In the genomic region with DNA sequence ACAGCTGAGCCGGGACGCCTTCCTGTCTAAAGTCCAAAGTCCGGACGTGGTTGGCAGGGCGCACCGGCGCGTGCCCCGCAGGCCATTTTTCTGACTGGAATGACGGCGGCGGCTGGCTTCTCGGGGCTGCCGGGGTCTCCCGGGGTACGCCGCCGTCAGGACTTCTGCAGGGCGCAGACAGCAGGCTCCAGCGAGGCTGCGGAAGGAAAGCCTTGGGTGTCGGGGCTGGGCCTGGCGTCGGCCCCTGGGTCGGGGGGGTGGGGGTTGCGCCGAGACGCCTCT, we compare ENCODE assay signal across 1 cellular context.
TF ChIP-seq lines count a peak whose summit lies in the region.

No MANE protein-coding gene starts in this region.

TF ChIP-seq in HepG2, 621 proteins besides CTCF, POLR2A, EP300 and RAD21 (continued from another document and continues in another):
- TF ChIP-seq, protein P1, sequence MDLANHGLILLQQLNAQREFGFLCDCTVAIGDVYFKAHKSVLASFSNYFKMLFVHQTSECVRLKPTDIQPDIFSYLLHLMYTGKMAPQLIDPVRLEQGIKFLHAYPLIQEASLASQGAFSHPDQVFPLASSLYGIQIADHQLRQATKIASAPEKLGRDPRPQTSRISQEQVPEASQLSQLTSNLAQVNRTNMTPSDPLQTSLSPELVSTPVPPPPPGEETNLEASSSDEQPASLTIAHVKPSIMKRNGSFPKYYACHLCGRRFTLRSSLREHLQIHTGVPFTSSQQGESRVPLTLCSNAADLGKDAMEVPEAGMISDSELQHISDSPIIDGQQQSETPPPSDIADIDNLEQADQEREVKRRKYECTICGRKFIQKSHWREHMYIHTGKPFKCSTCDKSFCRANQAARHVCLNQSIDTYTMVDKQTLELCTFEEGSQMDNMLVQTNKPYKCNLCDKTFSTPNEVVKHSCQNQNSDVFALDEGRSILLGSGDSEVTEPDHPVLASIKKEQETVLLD (CRISPR knock-in tag; IDR thresholded peaks at IDR 0.05; ENCODE audit: low read depth): no peak
- no peak for TF ChIP-seq AGO2 (optimal IDR thresholded peaks at IDR 0.05; ENCODE audit: low read depth, low read length)
- TF ChIP-seq, protein P2, sequence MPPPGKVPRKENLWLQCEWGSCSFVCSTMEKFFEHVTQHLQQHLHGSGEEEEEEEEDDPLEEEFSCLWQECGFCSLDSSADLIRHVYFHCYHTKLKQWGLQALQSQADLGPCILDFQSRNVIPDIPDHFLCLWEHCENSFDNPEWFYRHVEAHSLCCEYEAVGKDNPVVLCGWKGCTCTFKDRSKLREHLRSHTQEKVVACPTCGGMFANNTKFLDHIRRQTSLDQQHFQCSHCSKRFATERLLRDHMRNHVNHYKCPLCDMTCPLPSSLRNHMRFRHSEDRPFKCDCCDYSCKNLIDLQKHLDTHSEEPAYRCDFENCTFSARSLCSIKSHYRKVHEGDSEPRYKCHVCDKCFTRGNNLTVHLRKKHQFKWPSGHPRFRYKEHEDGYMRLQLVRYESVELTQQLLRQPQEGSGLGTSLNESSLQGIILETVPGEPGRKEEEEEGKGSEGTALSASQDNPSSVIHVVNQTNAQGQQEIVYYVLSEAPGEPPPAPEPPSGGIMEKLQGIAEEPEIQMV (CRISPR knock-in tag; IDR thresholded peaks at IDR 0.05; ENCODE audit: low read depth): peak; percentile 89
- no peak; the same call in 1 of the 2 replicates for TF ChIP-seq SNAI1 (CRISPR knock-in tag; IDR thresholded peaks at IDR 0.05; ENCODE audit: borderline replicate concordance)
- TF ChIP-seq, protein P3, sequence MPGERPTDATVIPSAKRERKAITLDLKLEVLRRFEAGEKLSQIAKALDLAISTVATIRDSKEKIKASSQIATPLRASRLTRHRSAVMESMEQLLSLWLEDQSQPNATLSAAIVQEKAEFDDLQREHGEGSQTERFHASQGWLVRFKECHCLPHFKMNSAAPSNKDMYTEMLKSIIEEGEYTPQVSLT (CRISPR knock-in tag; IDR thresholded peaks at IDR 0.05; ENCODE audit: borderline replicate concordance, low read depth): peak; percentile 88; the same call in 1 of the 2 replicates
- TF ChIP-seq, protein P4, sequence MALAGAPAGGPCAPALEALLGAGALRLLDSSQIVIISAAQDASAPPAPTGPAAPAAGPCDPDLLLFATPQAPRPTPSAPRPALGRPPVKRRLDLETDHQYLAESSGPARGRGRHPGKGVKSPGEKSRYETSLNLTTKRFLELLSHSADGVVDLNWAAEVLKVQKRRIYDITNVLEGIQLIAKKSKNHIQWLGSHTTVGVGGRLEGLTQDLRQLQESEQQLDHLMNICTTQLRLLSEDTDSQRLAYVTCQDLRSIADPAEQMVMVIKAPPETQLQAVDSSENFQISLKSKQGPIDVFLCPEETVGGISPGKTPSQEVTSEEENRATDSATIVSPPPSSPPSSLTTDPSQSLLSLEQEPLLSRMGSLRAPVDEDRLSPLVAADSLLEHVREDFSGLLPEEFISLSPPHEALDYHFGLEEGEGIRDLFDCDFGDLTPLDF (CRISPR knock-in tag; IDR thresholded peaks at IDR 0.05): no peak; the same call in 1 of the 2 replicates
- TF ChIP-seq ZKSCAN5 (CRISPR knock-in tag; IDR thresholded peaks at IDR 0.05): peak; percentile 65; the same call in 1 of the 2 replicates
- TF ChIP-seq ZSCAN30 (CRISPR knock-in tag; IDR thresholded peaks at IDR 0.05): peak; percentile 62; the same call in 1 of the 2 replicates
- no peak for TF ChIP-seq HNRNPLL (IDR thresholded peaks at IDR 0.05; ENCODE audit: low read depth, low read length, poor library complexity, severe bottlenecking)
- peak; percentile 96; the same call in 1 of the 2 replicates for TF ChIP-seq ZNF180 (CRISPR knock-in tag; IDR thresholded peaks at IDR 0.05; ENCODE audit: borderline replicate concordance, low read depth)
- TF ChIP-seq ZSCAN21 (CRISPR knock-in tag; IDR thresholded peaks at IDR 0.05; ENCODE audit: borderline replicate concordance): peak; percentile 88; the same call in 1 of the 2 replicates
- TF ChIP-seq KDM1A (CRISPR knock-in tag; IDR thresholded peaks at IDR 0.05): peak; percentile 94
- no peak for TF ChIP-seq HOXA9 (CRISPR knock-in tag; IDR thresholded peaks at IDR 0.05; ENCODE audit: borderline replicate concordance)
- TF ChIP-seq ZNF839 (CRISPR knock-in tag; IDR thresholded peaks at IDR 0.05; ENCODE audit: borderline replicate concordance): no peak; the same call in 1 of the 2 replicates
- no peak for TF ChIP-seq LCORL (IDR thresholded peaks at IDR 0.05)
- peak; percentile 100 for TF ChIP-seq LCORL (CRISPR knock-in tag; IDR thresholded peaks at IDR 0.05)
- peak; percentile 92 for TF ChIP-seq ISL2 (CRISPR knock-in tag; IDR thresholded peaks at IDR 0.05)
- no peak for TF ChIP-seq RCOR2 (CRISPR knock-in tag; IDR thresholded peaks at IDR 0.05)
- peak; percentile 99 for TF ChIP-seq FOXC1 (CRISPR knock-in tag; IDR thresholded peaks at IDR 0.05; ENCODE audit: borderline replicate concordance)
- no peak; the same call in none of the 2 replicates for TF ChIP-seq ZNF879 (CRISPR knock-in tag; IDR thresholded peaks at IDR 0.05)
- TF ChIP-seq TBX3 (IDR thresholded peaks at IDR 0.05; ENCODE audit: borderline replicate concordance): no peak; the same call in 1 of the 2 replicates
- TF ChIP-seq, protein P5, sequence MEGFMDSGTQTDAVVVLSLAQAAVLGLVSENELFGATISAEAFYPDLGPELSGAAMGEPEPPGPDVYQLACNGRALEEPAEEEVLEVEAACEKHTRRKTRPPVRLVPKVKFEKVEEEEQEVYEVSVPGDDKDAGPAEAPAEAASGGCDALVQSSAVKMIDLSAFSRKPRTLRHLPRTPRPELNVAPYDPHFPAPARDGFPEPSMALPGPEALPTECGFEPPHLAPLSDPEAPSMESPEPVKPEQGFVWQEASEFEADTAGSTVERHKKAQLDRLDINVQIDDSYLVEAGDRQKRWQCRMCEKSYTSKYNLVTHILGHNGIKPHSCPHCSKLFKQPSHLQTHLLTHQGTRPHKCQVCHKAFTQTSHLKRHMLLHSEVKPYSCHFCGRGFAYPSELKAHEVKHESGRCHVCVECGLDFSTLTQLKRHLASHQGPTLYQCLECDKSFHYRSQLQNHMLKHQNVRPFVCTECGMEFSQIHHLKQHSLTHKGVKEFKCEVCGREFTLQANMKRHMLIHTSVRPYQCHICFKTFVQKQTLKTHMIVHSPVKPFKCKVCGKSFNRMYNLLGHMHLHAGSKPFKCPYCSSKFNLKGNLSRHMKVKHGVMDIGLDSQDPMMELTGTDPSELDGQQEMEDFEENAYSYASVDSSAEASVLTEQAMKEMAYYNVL (CRISPR knock-in tag; IDR thresholded peaks at IDR 0.05; ENCODE audit: borderline replicate concordance): no peak; the same call in 1 of the 2 replicates
- peak; percentile 93 for TF ChIP-seq NCOA1 (CRISPR knock-in tag; IDR thresholded peaks at IDR 0.05)
- TF ChIP-seq, protein P6, sequence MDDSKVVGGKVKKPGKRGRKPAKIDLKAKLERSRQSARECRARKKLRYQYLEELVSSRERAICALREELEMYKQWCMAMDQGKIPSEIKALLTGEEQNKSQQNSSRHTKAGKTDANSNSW (CRISPR knock-in tag; IDR thresholded peaks at IDR 0.05; ENCODE audit: borderline replicate concordance): peak; percentile 83
- TF ChIP-seq KLF15 (CRISPR knock-in tag; IDR thresholded peaks at IDR 0.05; ENCODE audit: borderline replicate concordance): no peak
- TF ChIP-seq, protein P7, sequence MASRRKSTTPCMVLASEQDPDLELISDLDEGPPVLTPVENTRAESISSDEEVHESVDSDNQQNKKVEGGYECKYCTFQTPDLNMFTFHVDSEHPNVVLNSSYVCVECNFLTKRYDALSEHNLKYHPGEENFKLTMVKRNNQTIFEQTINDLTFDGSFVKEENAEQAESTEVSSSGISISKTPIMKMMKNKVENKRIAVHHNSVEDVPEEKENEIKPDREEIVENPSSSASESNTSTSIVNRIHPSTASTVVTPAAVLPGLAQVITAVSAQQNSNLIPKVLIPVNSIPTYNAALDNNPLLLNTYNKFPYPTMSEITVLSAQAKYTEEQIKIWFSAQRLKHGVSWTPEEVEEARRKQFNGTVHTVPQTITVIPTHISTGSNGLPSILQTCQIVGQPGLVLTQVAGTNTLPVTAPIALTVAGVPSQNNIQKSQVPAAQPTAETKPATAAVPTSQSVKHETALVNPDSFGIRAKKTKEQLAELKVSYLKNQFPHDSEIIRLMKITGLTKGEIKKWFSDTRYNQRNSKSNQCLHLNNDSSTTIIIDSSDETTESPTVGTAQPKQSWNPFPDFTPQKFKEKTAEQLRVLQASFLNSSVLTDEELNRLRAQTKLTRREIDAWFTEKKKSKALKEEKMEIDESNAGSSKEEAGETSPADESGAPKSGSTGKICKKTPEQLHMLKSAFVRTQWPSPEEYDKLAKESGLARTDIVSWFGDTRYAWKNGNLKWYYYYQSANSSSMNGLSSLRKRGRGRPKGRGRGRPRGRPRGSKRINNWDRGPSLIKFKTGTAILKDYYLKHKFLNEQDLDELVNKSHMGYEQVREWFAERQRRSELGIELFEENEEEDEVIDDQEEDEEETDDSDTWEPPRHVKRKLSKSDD (CRISPR knock-in tag; IDR thresholded peaks at IDR 0.05; ENCODE audit: low read depth): peak; percentile 98
- peak; percentile 97 for TF ChIP-seq ZNF274 (CRISPR knock-in tag; IDR thresholded peaks at IDR 0.05)
- no peak for TF ChIP-seq ZSCAN29 (CRISPR knock-in tag; conservative IDR thresholded peaks at IDR 0.05)
- TF ChIP-seq, protein P8, sequence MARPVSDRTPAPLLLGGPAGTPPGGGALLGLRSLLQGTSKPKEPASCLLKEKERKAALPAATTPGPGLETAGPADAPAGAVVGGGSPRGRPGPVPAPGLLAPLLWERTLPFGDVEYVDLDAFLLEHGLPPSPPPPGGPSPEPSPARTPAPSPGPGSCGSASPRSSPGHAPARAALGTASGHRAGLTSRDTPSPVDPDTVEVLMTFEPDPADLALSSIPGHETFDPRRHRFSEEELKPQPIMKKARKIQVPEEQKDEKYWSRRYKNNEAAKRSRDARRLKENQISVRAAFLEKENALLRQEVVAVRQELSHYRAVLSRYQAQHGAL (CRISPR knock-in tag; IDR thresholded peaks at IDR 0.05; ENCODE audit: not compliant biosample characterization): peak; percentile 99
- no peak for TF ChIP-seq PHB2 (IDR thresholded peaks at IDR 0.05; ENCODE audit: partially characterized antibody)
- TF ChIP-seq, protein P9, sequence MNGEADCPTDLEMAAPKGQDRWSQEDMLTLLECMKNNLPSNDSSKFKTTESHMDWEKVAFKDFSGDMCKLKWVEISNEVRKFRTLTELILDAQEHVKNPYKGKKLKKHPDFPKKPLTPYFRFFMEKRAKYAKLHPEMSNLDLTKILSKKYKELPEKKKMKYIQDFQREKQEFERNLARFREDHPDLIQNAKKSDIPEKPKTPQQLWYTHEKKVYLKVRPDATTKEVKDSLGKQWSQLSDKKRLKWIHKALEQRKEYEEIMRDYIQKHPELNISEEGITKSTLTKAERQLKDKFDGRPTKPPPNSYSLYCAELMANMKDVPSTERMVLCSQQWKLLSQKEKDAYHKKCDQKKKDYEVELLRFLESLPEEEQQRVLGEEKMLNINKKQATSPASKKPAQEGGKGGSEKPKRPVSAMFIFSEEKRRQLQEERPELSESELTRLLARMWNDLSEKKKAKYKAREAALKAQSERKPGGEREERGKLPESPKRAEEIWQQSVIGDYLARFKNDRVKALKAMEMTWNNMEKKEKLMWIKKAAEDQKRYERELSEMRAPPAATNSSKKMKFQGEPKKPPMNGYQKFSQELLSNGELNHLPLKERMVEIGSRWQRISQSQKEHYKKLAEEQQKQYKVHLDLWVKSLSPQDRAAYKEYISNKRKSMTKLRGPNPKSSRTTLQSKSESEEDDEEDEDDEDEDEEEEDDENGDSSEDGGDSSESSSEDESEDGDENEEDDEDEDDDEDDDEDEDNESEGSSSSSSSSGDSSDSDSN (CRISPR knock-in tag; IDR thresholded peaks at IDR 0.05): no peak; the same call in 1 of the 2 replicates
- peak; percentile 97; the same call in 1 of the 2 replicates for TF ChIP-seq ZNF234 (CRISPR knock-in tag; conservative IDR thresholded peaks at IDR 0.05)
- no peak for TF ChIP-seq ZNF660 (CRISPR knock-in tag; IDR thresholded peaks at IDR 0.05; ENCODE audit: borderline replicate concordance, low read depth)
- TF ChIP-seq ZNF121 (CRISPR knock-in tag; IDR thresholded peaks at IDR 0.05): peak; percentile 92
- TF ChIP-seq, protein P10, sequence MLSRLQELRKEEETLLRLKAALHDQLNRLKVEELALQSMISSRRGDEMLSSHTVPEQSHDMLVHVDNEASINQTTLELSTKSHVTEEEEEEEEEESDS (CRISPR knock-in tag; IDR thresholded peaks at IDR 0.05; ENCODE audit: borderline replicate concordance): 0 out of 2 replicates have a peak, but pooled peaks have one; percentile 18
- no peak; the same call in 1 of the 2 replicates for TF ChIP-seq NFIB (CRISPR knock-in tag; IDR thresholded peaks at IDR 0.05; ENCODE audit: borderline replicate concordance)
- TF ChIP-seq FOXM1 (CRISPR knock-in tag; IDR thresholded peaks at IDR 0.05): no peak
- TF ChIP-seq, protein P11, sequence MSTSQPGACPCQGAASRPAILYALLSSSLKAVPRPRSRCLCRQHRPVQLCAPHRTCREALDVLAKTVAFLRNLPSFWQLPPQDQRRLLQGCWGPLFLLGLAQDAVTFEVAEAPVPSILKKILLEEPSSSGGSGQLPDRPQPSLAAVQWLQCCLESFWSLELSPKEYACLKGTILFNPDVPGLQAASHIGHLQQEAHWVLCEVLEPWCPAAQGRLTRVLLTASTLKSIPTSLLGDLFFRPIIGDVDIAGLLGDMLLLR (CRISPR knock-in tag; IDR thresholded peaks at IDR 0.05): peak; percentile 95
- TF ChIP-seq, protein P12, sequence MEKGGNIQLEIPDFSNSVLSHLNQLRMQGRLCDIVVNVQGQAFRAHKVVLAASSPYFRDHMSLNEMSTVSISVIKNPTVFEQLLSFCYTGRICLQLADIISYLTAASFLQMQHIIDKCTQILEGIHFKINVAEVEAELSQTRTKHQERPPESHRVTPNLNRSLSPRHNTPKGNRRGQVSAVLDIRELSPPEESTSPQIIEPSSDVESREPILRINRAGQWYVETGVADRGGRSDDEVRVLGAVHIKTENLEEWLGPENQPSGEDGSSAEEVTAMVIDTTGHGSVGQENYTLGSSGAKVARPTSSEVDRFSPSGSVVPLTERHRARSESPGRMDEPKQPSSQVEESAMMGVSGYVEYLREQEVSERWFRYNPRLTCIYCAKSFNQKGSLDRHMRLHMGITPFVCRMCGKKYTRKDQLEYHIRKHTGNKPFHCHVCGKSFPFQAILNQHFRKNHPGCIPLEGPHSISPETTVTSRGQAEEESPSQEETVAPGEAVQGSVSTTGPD (CRISPR knock-in tag; IDR thresholded peaks at IDR 0.05): peak; percentile 94
- peak; percentile 89 for TF ChIP-seq ERF (CRISPR knock-in tag; IDR thresholded peaks at IDR 0.05)
- TF ChIP-seq ZNF549 (CRISPR knock-in tag; IDR thresholded peaks at IDR 0.05): peak; percentile 96; the same call in 1 of the 2 replicates
- peak; percentile 76 for TF ChIP-seq ZNF746 (CRISPR knock-in tag; IDR thresholded peaks at IDR 0.05)
- peak; percentile 85; the same call in 1 of the 2 replicates for TF ChIP-seq MIER2 (CRISPR knock-in tag; IDR thresholded peaks at IDR 0.05)
- TF ChIP-seq ZNF354B (CRISPR knock-in tag; IDR thresholded peaks at IDR 0.05): no peak
- peak; percentile 96 for TF ChIP-seq SAP130 (CRISPR knock-in tag; IDR thresholded peaks at IDR 0.05; ENCODE audit: low read depth)
- TF ChIP-seq GPN1 (CRISPR knock-in tag; IDR thresholded peaks at IDR 0.05; ENCODE audit: borderline replicate concordance): no peak
- TF ChIP-seq ESRRA (CRISPR knock-in tag; IDR thresholded peaks at IDR 0.05; ENCODE audit: low read depth): peak; percentile 95; the same call in 1 of the 2 replicates
